ENCODE assay signal across 23 cellular contexts in the genomic region with DNA sequence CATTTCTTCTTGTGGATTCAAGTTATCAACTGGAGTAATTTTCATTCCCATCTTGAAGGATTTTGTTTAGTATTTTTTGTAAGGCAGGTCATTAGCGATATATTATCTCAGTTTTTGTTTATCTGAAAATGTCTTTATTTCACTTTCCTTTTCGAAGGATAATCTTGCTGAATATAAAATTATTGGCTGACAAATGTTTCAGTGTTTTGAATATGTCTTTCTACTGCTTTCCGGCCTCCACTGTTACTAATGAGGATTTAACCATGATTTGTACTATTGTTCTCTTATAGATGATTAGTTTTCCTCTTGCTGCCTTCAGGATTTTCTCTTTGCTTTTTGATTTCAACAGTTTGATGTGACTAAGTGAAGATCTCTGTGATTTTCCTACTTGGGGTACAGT.
"Had no signal": no experiment of that assay in that cellular context is flagged by ENCODE, and none has a peak within 500 bp of the region (broad histone marks: within the 10 kb centered on the region; RNA-seq: fewer than 3 reads in every experiment).

No MANE protein-coding gene starts in this region.

- H3K9me3 ChIP-seq: esophagus squamous epithelium, lower lobe of right lung, right lobe of liver had no signal

- H3K36me3 ChIP-seq: esophagus squamous epithelium, left ventricle myocardium inferior, lower lobe of right lung, neural progenitor cell, right lobe of liver, stomach, thoracic aorta, transverse colon had no signal

- H3K79me2 ChIP-seq: hepatocyte, parathyroid adenoma had no signal

- H3K27me3 ChIP-seq: esophagus squamous epithelium, hepatocyte, neural progenitor cell, right lobe of liver, stomach, transverse colon had no signal

- H3K4me2 ChIP-seq: hepatocyte, neural progenitor cell had no signal

- DNase-seq: effector memory CD4-positive, alpha-beta T cell; esophagus squamous epithelium; kidney; left cardiac atrium; left ventricle myocardium inferior; lower lobe of right lung; mesenchymal stem cell; midbrain; nucleus accumbens; psoas muscle; retina; right lobe of liver; small intestine; stimulated activated CD4-positive, alpha-beta T cell treated with anti-CD3 and anti-CD28 coated beads, Interleukin-12 subunit alpha, Interleukin-12 subunit beta, amount 100 ng/mL, for 4 hours; stimulated activated naive CD4-positive, alpha-beta T cell; stomach; substantia nigra; transverse colon had no signal

- H3K4me1 ChIP-seq: left ventricle myocardium inferior, neural progenitor cell, parathyroid adenoma, psoas muscle, right lobe of liver, stomach had no signal

- H3K4me3 ChIP-seq: esophagus squamous epithelium, hepatocyte, left ventricle myocardium inferior, lower lobe of right lung, neural progenitor cell, psoas muscle, right lobe of liver, stomach, thoracic aorta, transverse colon had no signal

- H2AFZ ChIP-seq: hepatocyte, neural progenitor cell, parathyroid adenoma had no signal

- H3K27ac ChIP-seq: esophagus squamous epithelium, hepatocyte, left ventricle myocardium inferior, lower lobe of right lung, neural progenitor cell, parathyroid adenoma, psoas muscle, right lobe of liver, stomach, transverse colon had no signal

- ATAC-seq: left cardiac atrium; lower lobe of right lung; natural killer cell treated with Interleukin-12 subunit alpha and Interleukin-12 subunit beta and Interleukin-15 and Interleukin-18, amount 100 ng/mL, for 72 hours; psoas muscle; right lobe of liver had no signal
